Comparison of ENCODE assay signal across 9 cellular contexts in genomic region chr1:63537940-63538339, GRCh38. TPM values are rescaled to one million over a fixed set of nuclear protein-coding genes. Genes with fewer than 3 reads are reported as not detected.
A peak's percentile ranks its signal among the peaks of the same experiment; 100 is the strongest.
DNase-seq lines count a peak whose midpoint lies in the region; ATAC-seq, FAIRE-seq and TF ChIP-seq lines count a peak whose summit lies in the region.
"Had no signal": no experiment of that assay in that cellular context is flagged by ENCODE, and none has a peak within 500 bp of the region (broad histone marks: within the 10 kb centered on the region; RNA-seq: fewer than 3 reads in every experiment).

No MANE protein-coding gene starts in this region.

- TF ChIP-seq CTCF in Loucy (conservative IDR thresholded peaks at IDR 0.05; ENCODE audit: low read length), result peak; percentile 69
- TF ChIP-seq CTCF in bronchial epithelial cell (IDR thresholded peaks at IDR 0.05; ENCODE audit: insufficient read depth, low read length, severe bottlenecking), result peak; percentile 26
- peak; percentile 65 for TF ChIP-seq CTCF in neural cell (IDR thresholded peaks at IDR 0.05; ENCODE audit: poor library complexity, severe bottlenecking)
- peak in 1 of 5 experiments; percentile 34 for TF ChIP-seq CTCF in gastrocnemius medialis (IDR thresholded peaks at IDR 0.05 in 4 of 5, conservative IDR thresholded peaks at IDR 0.05 in 1 of 5)

- peak; percentile 5 for DNase-seq in EL
- DNase-seq in bronchial epithelial cell (ENCODE audit: low read depth), result peak; percentile 33
- DNase-seq in gastrocnemius medialis, result no peak
- DNase-seq: cortex of kidney, T-helper 9 cell had no signal

- H3K4me1 ChIP-seq in Loucy (ENCODE audit: insufficient read depth, low read length, poor library complexity, severe bottlenecking) (peaks cover 6% of the 10 kb centered on the region), gastrocnemius medialis (no peaks in the 10 kb centered on the region)

- H2AFZ ChIP-seq in Loucy (ENCODE audit: low read length) (no peak overlapping the region), neural cell (ENCODE audit: low read depth, low read length) (no peak overlapping the region)

- intact Hi-C loops in gastrocnemius medialis (cut with DNase I; ENCODE audit: low total_unique reads), result loop anchor here (5.0 kb wide), 2 partner anchors 211 to 696 kb away; no protein-coding TSS in a partner anchor

- FAIRE-seq in bronchial epithelial cell (lab: Jason Lieb, UNC), result no peak

- H3K27me3 ChIP-seq in Loucy (ENCODE audit: insufficient read depth, low read length, poor library complexity, severe bottlenecking), result no peaks in the 10 kb centered on the region
- no peaks in the 10 kb centered on the region for H3K27me3 ChIP-seq in bronchial epithelial cell (ENCODE audit: control insufficient read depth, insufficient read depth, low read length)
- H3K27me3 ChIP-seq in neural cell (ENCODE audit: insufficient read depth, low read depth, low read length), result no peaks in the 10 kb centered on the region
- no peaks in the 10 kb centered on the region for H3K27me3 ChIP-seq in gastrocnemius medialis

- H3F3A ChIP-seq in Loucy (ENCODE audit: low read depth), result no peaks in the 10 kb centered on the region
- no peaks in the 10 kb centered on the region for H3F3A ChIP-seq in neural cell (ENCODE audit: insufficient read depth, low read length, poor library complexity, severe bottlenecking)

- H3K9me3 ChIP-seq in Loucy (ENCODE audit: insufficient read depth, low read depth, low read length) (no peaks in the 10 kb centered on the region), neural cell (ENCODE audit: low read length) (no peaks in the 10 kb centered on the region), gastrocnemius medialis (no peaks in the 10 kb centered on the region)

- H3K27ac ChIP-seq in neural cell (ENCODE audit: low read length), result no peak overlapping the region
- no peak overlapping the region for H3K27ac ChIP-seq in gastrocnemius medialis

- H3K36me3 ChIP-seq in Loucy (ENCODE audit: insufficient read depth, low read length) (peaks cover 7% of the 10 kb centered on the region; the same call in 1 of the 2 replicates), bronchial epithelial cell (ENCODE audit: control insufficient read depth, insufficient read depth, low read length) (no peaks in the 10 kb centered on the region), neural cell (ENCODE audit: insufficient read depth, low read length) (peaks cover 6% of the 10 kb centered on the region), gastrocnemius medialis (no peaks in the 10 kb centered on the region)

- no peak for TF ChIP-seq EP300 in neural cell (conservative IDR thresholded peaks at IDR 0.05; ENCODE audit: poor library complexity, severe bottlenecking)

- H3K79me2 ChIP-seq in Loucy (ENCODE audit: insufficient read depth, low read length) (no peaks in the 10 kb centered on the region), neural cell (replicated peaks; ENCODE audit: insufficient read depth, low read length) (no peaks in the 10 kb centered on the region)

- TF ChIP-seq POLR2A in gastrocnemius medialis (IDR thresholded peaks at IDR 0.05), result no peak

- H3K9me2 ChIP-seq in Loucy (replicated peaks; ENCODE audit: low read depth, low read length), result no peaks in the 10 kb centered on the region
- no peaks in the 10 kb centered on the region for H3K9me2 ChIP-seq in neural cell (ENCODE audit: insufficient read depth, low read length)

- in situ Hi-C loops in gastrocnemius medialis (cut with MboI; ENCODE audit: low sequenced_read_pairs in 4 of 4), result loop anchor here in 1 of 4 donors (25.0 kb wide), 1 partner anchor 701 kb away; no protein-coding TSS in a partner anchor

- ATAC-seq in esophagus mucosa (no peak), gastrocnemius medialis (no peak), GM18861 (IDR thresholded peaks at IDR 0.05; ENCODE audit: unreplicated experiment) (no peak)

- H3K4me2 ChIP-seq in Loucy (ENCODE audit: low read depth, low read length, poor library complexity, severe bottlenecking), result no peak overlapping the region
- no peak overlapping the region for H3K4me2 ChIP-seq in neural cell (ENCODE audit: low read length)

- TF ChIP-seq RAD21 in neural cell (conservative IDR thresholded peaks at IDR 0.05), result peak; percentile 69

- H3K4me3 ChIP-seq in Loucy (ENCODE audit: low read length, poor library complexity, severe bottlenecking) (no peak overlapping the region), bronchial epithelial cell (ENCODE audit: low read depth, low read length) (no peak overlapping the region), neural cell (ENCODE audit: low read length) (no peak overlapping the region), gastrocnemius medialis (no peak overlapping the region)

- no peaks in the 10 kb centered on the region for H4K20me1 ChIP-seq in Loucy (ENCODE audit: insufficient read depth, low read length, poor library complexity, severe bottlenecking)
- no peaks in the 10 kb centered on the region for H4K20me1 ChIP-seq in neural cell (ENCODE audit: insufficient read depth)

- H3K9ac ChIP-seq in Loucy (ENCODE audit: low read depth, low read length, poor library complexity, severe bottlenecking) (no peak overlapping the region), neural cell (ENCODE audit: low read length) (no peak overlapping the region)

TF ChIP-seq in neural cell, 6 proteins besides CTCF, POLR2A, EP300 and RAD21:
- TF ChIP-seq SMC3 (conservative IDR thresholded peaks at IDR 0.05; ENCODE audit: poor library complexity), result peak; percentile 65
- no peak for TF ChIP-seq MXI1 (conservative IDR thresholded peaks at IDR 0.05; ENCODE audit: poor library complexity, severe bottlenecking)

RNA-seq across cellular contexts. Expression of gene EFCAB7, which starts 14.6 kb away (rescaled TPM):
- 3.2 and 4.4 TPM in 2 replicates for total RNA-seq in bronchial epithelial cell
- polyA plus RNA-seq in neural cell, result 62.9 and 72.9 TPM in 2 replicates
- polyA minus RNA-seq in neural cell, result 61.6 and 72.2 TPM in 2 replicates
- total RNA-seq in esophagus mucosa, result 3.0 TPM
- 1 to 10 TPM; 2.2 to 6.8 (median 3.5) TPM for total RNA-seq in gastrocnemius medialis

RNA-seq across cellular contexts. Expression of gene ITGB3BP, which starts 14.9 kb away (rescaled TPM):
- total RNA-seq in bronchial epithelial cell, result 7.4 and 16.9 TPM in 2 replicates
- polyA plus RNA-seq in neural cell, result 24.8 and 29.0 TPM in 2 replicates
- polyA minus RNA-seq in neural cell, result 25.3 and 27.0 TPM in 2 replicates
- 18.9 TPM for total RNA-seq in esophagus mucosa
- total RNA-seq in gastrocnemius medialis, result 1 to 10 TPM; 1.6 to 6.1 (median 3.9) TPM

RNA-seq across cellular contexts. Expression of gene PGM1, which starts 55.3 kb away (rescaled TPM):
- 42.4 and 69.2 TPM in 2 replicates for total RNA-seq in bronchial epithelial cell
- polyA plus RNA-seq in neural cell, result 2.9 and 3.4 TPM in 2 replicates
- 5.1 and 8.2 TPM in 2 replicates for polyA minus RNA-seq in neural cell
- 37.2 TPM for total RNA-seq in esophagus mucosa
- 100 to 1,000 TPM; 320 to 713 (median 666) TPM for total RNA-seq in gastrocnemius medialis

Comparison
In these comparisons a context has a peak if more than half of its experiments do, and no peak if none do; other contexts are left out.
1. DNase-seq: peak in EL (single experiment) and bronchial epithelial cell (single experiment); none in gastrocnemius medialis (0 of 2).